ENCODE assay signal across 14 cellular contexts in genomic region chr21:45396620-45396995, GRCh38. TPM values are rescaled to one million over a fixed set of nuclear protein-coding genes. Genes with fewer than 3 reads are reported as not detected.
DNase-seq lines count a peak whose midpoint lies in the region; ATAC-seq and TF ChIP-seq lines count a peak whose summit lies in the region.
"Had no signal": no experiment of that assay in that cellular context is flagged by ENCODE, and none has a peak within 500 bp of the region (broad histone marks: within the 10 kb centered on the region; RNA-seq: fewer than 3 reads in every experiment).

No MANE protein-coding gene starts in this region.

- peaks cover 4% of the 10 kb centered on the region for H3K9me3 Mint-ChIP-seq in activated naive CD4-positive, alpha-beta T cell treated with anti-CD3 and anti-CD28 coated beads, Interleukin-2, amount 10 ng/mL, durations not matched to agents 7 days and 5 days
- peaks cover 8% of the 10 kb centered on the region for H3K9me3 Mint-ChIP-seq in endodermal cell

- H3K4me3 ChIP-seq in endodermal cell (ENCODE audit: low read length), result no peak overlapping the region
- H3K4me3 ChIP-seq in mucosa of descending colon, result no peak overlapping the region
- no peak overlapping the region for H3K4me3 ChIP-seq in spleen
- H3K4me3 ChIP-seq: BLaER1 treated with 17β-estradiol and CSF1 and Interleukin-3, amounts not matched to agents 10 nM and 100 nM; GM23248 had no signal

- TF ChIP-seq POLR2A in spleen (IDR thresholded peaks at IDR 0.05), result no peak

- intact Hi-C loops in mucosa of descending colon (cut with DNase I, micrococcal nuclease) (no loop called here), spleen (cut with DNase I; ENCODE audit: low total_unique reads) (no loop called here)

- H3K27me3 Mint-ChIP-seq in activated naive CD4-positive, alpha-beta T cell treated with anti-CD3 and anti-CD28 coated beads, Interleukin-2, amount 10 ng/mL, durations not matched to agents 7 days and 5 days, result peaks cover 54% of the 10 kb centered on the region
- H3K27me3 Mint-ChIP-seq in endodermal cell (ENCODE audit: insufficient read depth), result peaks cover 10% of the 10 kb centered on the region

- H3K36me3 Mint-ChIP-seq in activated naive CD4-positive, alpha-beta T cell treated with anti-CD3 and anti-CD28 coated beads, Interleukin-2, amount 10 ng/mL, durations not matched to agents 7 days and 5 days, result no peaks in the 10 kb centered on the region
- peaks cover 3% of the 10 kb centered on the region for H3K36me3 Mint-ChIP-seq in endodermal cell (ENCODE audit: low read depth)

- no peak for ATAC-seq in mucosa of descending colon
- ATAC-seq: HCT116 had no signal

- no peak overlapping the region for H3K27ac Mint-ChIP-seq in activated naive CD4-positive, alpha-beta T cell treated with anti-CD3 and anti-CD28 coated beads, Interleukin-2, amount 10 ng/mL, durations not matched to agents 7 days and 5 days
- no peak overlapping the region for H3K27ac Mint-ChIP-seq in endodermal cell
- H3K27ac Mint-ChIP-seq: CD4-positive, CD25-positive, alpha-beta regulatory T cell had no signal

- H3K27ac ChIP-seq in endodermal cell (ENCODE audit: low read depth, low read length), result no peak overlapping the region
- H3K27ac ChIP-seq in spleen, result no peak overlapping the region
- H3K27ac ChIP-seq: 22Rv1; BLaER1 treated with 17β-estradiol and CSF1 and Interleukin-3, amounts not matched to agents 10 nM and 100 nM; GM23248 had no signal

- H3K9ac ChIP-seq in endodermal cell (ENCODE audit: extremely low read depth, low read length, poor library complexity, severe bottlenecking), result no peak overlapping the region
- H3K9ac ChIP-seq: BLaER1 treated with 17β-estradiol and CSF1 and Interleukin-3, amounts not matched to agents 10 nM and 100 nM; GM23248 had no signal

- H3K4me3 Mint-ChIP-seq in activated naive CD4-positive, alpha-beta T cell treated with anti-CD3 and anti-CD28 coated beads, Interleukin-2, amount 10 ng/mL, durations not matched to agents 7 days and 5 days, result no peak overlapping the region
- no peak overlapping the region for H3K4me3 Mint-ChIP-seq in endodermal cell
- H3K4me3 Mint-ChIP-seq: CD4-positive, CD25-positive, alpha-beta regulatory T cell had no signal

- TF ChIP-seq CTCF in endodermal cell (conservative IDR thresholded peaks at IDR 0.05) (no peak), mucosa of descending colon (IDR thresholded peaks at IDR 0.05) (no peak), spleen (IDR thresholded peaks at IDR 0.05 in 8 of 11, conservative IDR thresholded peaks at IDR 0.05 in 3 of 11) (no peak)

- H3K27me3 ChIP-seq in endodermal cell (ENCODE audit: control insufficient read depth, insufficient read depth, low read length, poor library complexity, severe bottlenecking) (no peaks in the 10 kb centered on the region), spleen (replicated peaks in 1 of 7) (peaks cover 0 to 34% (median 0%) of the 10 kb centered on the region in 7 donors)

- H3K9me3 ChIP-seq in endodermal cell (ENCODE audit: control insufficient read depth, low read length) (peaks cover 11% of the 10 kb centered on the region), mucosa of descending colon (no peaks in the 10 kb centered on the region), spleen (peaks cover 0 to 13% (median 9%) of the 10 kb centered on the region in 8 donors)

- H3K4me1 ChIP-seq in endodermal cell (ENCODE audit: control insufficient read depth, insufficient read depth, low read length) (no peaks in the 10 kb centered on the region), mucosa of descending colon (ENCODE audit: low read depth) (no peaks in the 10 kb centered on the region), spleen (no peaks in the 10 kb centered on the region)

- H3K4me1 Mint-ChIP-seq in activated naive CD4-positive, alpha-beta T cell treated with anti-CD3 and anti-CD28 coated beads, Interleukin-2, amount 10 ng/mL, durations not matched to agents 7 days and 5 days, result no peaks in the 10 kb centered on the region
- H3K4me1 Mint-ChIP-seq in endodermal cell, result no peaks in the 10 kb centered on the region
- H3K4me1 Mint-ChIP-seq: CD4-positive, CD25-positive, alpha-beta regulatory T cell had no signal

- WGBS in endodermal cell (ENCODE audit: insufficient coverage in 1 of 2, insufficient read length in 1 of 2), 2 experiments, result 87 to 88% methylated on average over 5 to 8 of the region's 8 CpGs
- 73 to 87% (median 80%) methylated on average over 8 of the region's 8 CpGs for WGBS in spleen, 5 donors

- CTCF ChIA-PET in activated naive CD4-positive, alpha-beta T cell treated with anti-CD3 and anti-CD28 coated beads, Interleukin-2, amount 10 ng/mL, durations not matched to agents 7 days and 5 days (lab: Charles Lee), result no interaction called here

- DNase-seq in activated naive CD4-positive, alpha-beta T cell treated with anti-CD3 and anti-CD28 coated beads, Interleukin-2, amount 50 U/mL, for 16 hours, result peak; percentile 2
- no peak for DNase-seq in activated naive CD4-positive, alpha-beta T cell treated with anti-CD3 and anti-CD28 coated beads, Interleukin-2, amount 10 ng/mL, durations not matched to agents 7 days and 5 days
- DNase-seq in endodermal cell (peak; percentile 29), mucosa of descending colon (peak in 2 of 3 donors; percentile 2 to 11), spleen (peak; percentile 49), NCI-H524 treated with DMSO at 0.1 percent for 48 hours (lab: John Stamatoyannopoulos, UW) (no peak), DMS53 (lab: John Stamatoyannopoulos, UW) (no peak)
- DNase-seq in activated T-cell treated with anti-CD3 and anti-CD28 coated beads, Interleukin-2, amount 50 U/mL, for 48 hours, result no peak
- DNase-seq: AML-193; CD4-positive, CD25-positive, alpha-beta regulatory T cell; GM23248 had no signal

- H3K36me3 ChIP-seq in endodermal cell (ENCODE audit: control insufficient read depth, insufficient read depth, low read length) (no peaks in the 10 kb centered on the region), mucosa of descending colon (ENCODE audit: low read depth) (no peaks in the 10 kb centered on the region), spleen (no peaks in the 10 kb centered on the region)
- H3K36me3 ChIP-seq: BLaER1 treated with 17β-estradiol and CSF1 and Interleukin-3, amounts not matched to agents 10 nM and 100 nM had no signal

RNA-seq across cellular contexts. Expression of gene COL18A1, which starts 8.4 kb away (rescaled TPM):
- total RNA-seq in endodermal cell, result 100 to 1,000 TPM; 332 to 398 TPM
- 216 TPM for polyA plus RNA-seq in endodermal cell (2013, experiment 1 of 2)
- polyA plus RNA-seq in endodermal cell (2013, experiment 2 of 2), result 213 TPM
- total RNA-seq in mucosa of descending colon, result 10 to 100 TPM in 2 of 3 donors, 1 to 10 TPM in 1; 4.6 to 46.9 (median 21.3) TPM
- total RNA-seq in spleen, result 100 to 1,000 TPM in 3 of 7 donors, 10 to 100 TPM in 4; 71.8 to 208 (median 99.6) TPM
- 10 to 100 TPM; 35.0 to 66.9 (median 60.0) TPM for polyA plus RNA-seq in spleen

Comparison
In these comparisons a context has a peak if more than half of its experiments do, and no peak if none do; other contexts are left out.
1. DNase-seq: peak in activated naive CD4-positive, alpha-beta T cell treated with anti-CD3 and anti-CD28 coated beads, Interleukin-2, amount 50 U/mL, for 16 hours (single experiment), endodermal cell (single experiment), mucosa of descending colon (2 of 3) and spleen (single experiment); none in activated naive CD4-positive, alpha-beta T cell treated with anti-CD3 and anti-CD28 coated beads, Interleukin-2, amount 10 ng/mL, durations not matched to agents 7 days and 5 days (single experiment), NCI-H524 treated with DMSO at 0.1 percent for 48 hours (single experiment), DMS53 (single experiment) and activated T-cell treated with anti-CD3 and anti-CD28 coated beads, Interleukin-2, amount 50 U/mL, for 48 hours (0 of 2).